32 cellular contexts compared by ENCODE assay signal in genomic region chr15:89864958-89865739, GRCh38. TPM values are rescaled to one million over a fixed set of nuclear protein-coding genes. Genes with fewer than 3 reads are reported as not detected.
DNase-seq lines count a peak whose midpoint lies in the region; ATAC-seq, FAIRE-seq and TF ChIP-seq lines count a peak whose summit lies in the region.
"Had no signal": no experiment of that assay in that cellular context is flagged by ENCODE, and none has a peak within 500 bp of the region (broad histone marks: within the 10 kb centered on the region; RNA-seq: fewer than 3 reads in every experiment).

No MANE protein-coding gene starts in this region.

- POLR2A ChIA-PET in CD4-positive, alpha-beta T cell (lab: Charles Lee): no interaction called here

- peak overlapping the region; percentile 37 for H3K27ac ChIP-seq in WERI-Rb-1
- peak overlapping the region; percentile 29 to 69 (median 60) for H3K27ac ChIP-seq in pancreas
- H3K27ac ChIP-seq in CD4-positive, alpha-beta T cell (ENCODE audit: low read depth, low read length): no peak overlapping the region

- H3K4me3 ChIP-seq in WERI-Rb-1 (ENCODE audit: low read depth, low read length): no peak overlapping the region
- no peak overlapping the region for H3K4me3 ChIP-seq in fibroblast of mammary gland (ENCODE audit: control insufficient read depth, low read depth, low read length)
- H3K4me3 ChIP-seq in pancreas: no peak overlapping the region

- H3K36me3 ChIP-seq in WERI-Rb-1 (peaks cover 2% of the 10 kb centered on the region), pancreas (no peaks in the 10 kb centered on the region)

- WGBS in pancreas, 2 donors: 27 to 28% methylated on average over 3 of the region's 3 CpGs

- no peaks in the 10 kb centered on the region for H3K9me3 Mint-ChIP-seq in HFFc6
- H3K9me3 Mint-ChIP-seq in CD4-positive, alpha-beta T cell: no peaks in the 10 kb centered on the region
- H3K9me3 Mint-ChIP-seq: activated B cell treated with CpG ODN at 0.5 μM for 24 hours; activated naive CD4-positive, alpha-beta T cell treated with anti-CD3 and anti-CD28 coated beads, Interleukin-2, amount 50 U/mL, for 72 hours; activated T-helper 1 cell treated with anti-CD3 and anti-CD28 coated beads, Interleukin-12 subunit alpha, Interleukin-12 subunit beta, Interleukin-2, Interleukin-4 antibody, amounts not matched to agents 30 ng/mL and 10 ng/mL and 1 ng/mL, durations not matched to agents 14 hours and 24 hours and 36 hours; dendritic cell treated with granulocyte-macrophage colony-stimulating factor and Interleukin-4, amounts not matched to agents 40 ng/mL and 50 ng/mL, for 4 days; naive thymus-derived CD8-positive, alpha-beta T cell; stimulated activated naive CD8-positive, alpha-beta T cell treated with anti-CD3 and anti-CD28 coated beads, Interleukin-15, amount 100 ng/mL, for 72 hours had no signal

- H3K4me1 ChIP-seq in pancreas: peaks cover 33 to 50% (median 46%) of the 10 kb centered on the region in 3 donors

- ATAC-seq in pancreas (peak; percentile 76 to 87 (median 82)), GM21423 (IDR thresholded peaks at IDR 0.05; ENCODE audit: unreplicated experiment) (no peak), HG02763 (IDR thresholded peaks at IDR 0.05; ENCODE audit: unreplicated experiment) (no peak)
- ATAC-seq in CD4-positive, alpha-beta T cell (ENCODE audit: poor library complexity): no peak
- ATAC-seq: activated naive CD4-positive, alpha-beta T cell treated with anti-CD3 and anti-CD28 coated beads, Interleukin-2, amount 50 U/mL, for 72 hours; left ventricle myocardium superior; naive thymus-derived CD8-positive, alpha-beta T cell; stimulated activated naive CD8-positive, alpha-beta T cell treated with anti-CD3 and anti-CD28 coated beads, Interleukin-15, amount 100 ng/mL, for 72 hours had no signal

- H3K27me3 ChIP-seq in WERI-Rb-1 (ENCODE audit: insufficient read depth, low read depth, severe bottlenecking) (no peaks in the 10 kb centered on the region), pancreas (no peaks in the 10 kb centered on the region)
- H3K27me3 ChIP-seq in CD4-positive, alpha-beta T cell (ENCODE audit: control insufficient read depth, insufficient read depth, low read length): no peaks in the 10 kb centered on the region

- TF ChIP-seq CTCF in HFFc6 (IDR thresholded peaks at IDR 0.05) (peak; percentile 31; the same call in 1 of the 2 replicates), WERI-Rb-1 (IDR thresholded peaks at IDR 0.05; ENCODE audit: low read depth, low read length) (0 out of 2 replicates have a peak, but pooled peaks have one; percentile 8), fibroblast of mammary gland (conservative IDR thresholded peaks at IDR 0.05; ENCODE audit: control insufficient read depth, insufficient read depth, low read depth, low read length) (peak; percentile 8), pancreas (IDR thresholded peaks at IDR 0.05) (no peak)
- no peak for TF ChIP-seq CTCF in CD4-positive, alpha-beta T cell (IDR thresholded peaks at IDR 0.05)

- H3K27me3 Mint-ChIP-seq in HFFc6 (ENCODE audit: insufficient read depth): no peaks in the 10 kb centered on the region
- no peaks in the 10 kb centered on the region for H3K27me3 Mint-ChIP-seq in CD4-positive, alpha-beta T cell
- H3K27me3 Mint-ChIP-seq: activated B cell treated with CpG ODN at 0.5 μM for 24 hours; dendritic cell treated with granulocyte-macrophage colony-stimulating factor and Interleukin-4, amounts not matched to agents 40 ng/mL and 50 ng/mL, for 4 days; naive thymus-derived CD8-positive, alpha-beta T cell; stimulated activated naive CD8-positive, alpha-beta T cell treated with anti-CD3 and anti-CD28 coated beads, Interleukin-15, amount 100 ng/mL, for 72 hours had no signal

- no peaks in the 10 kb centered on the region for H3K4me1 Mint-ChIP-seq in HFFc6 (ENCODE audit: low read depth)
- H3K4me1 Mint-ChIP-seq in CD4-positive, alpha-beta T cell (ENCODE audit: low read depth): no peaks in the 10 kb centered on the region

- intact Hi-C loops in pancreas (cut with DNase I): no loop called here
- intact Hi-C loops in CD4-positive, alpha-beta T cell (cut with DNase I, micrococcal nuclease): loop anchor here in 1 of 2 experiments (5.0 kb wide), 1 partner anchor 103 kb away; no protein-coding TSS in a partner anchor

- no peak overlapping the region for H3K4me3 Mint-ChIP-seq in HFFc6
- H3K4me3 Mint-ChIP-seq in CD4-positive, alpha-beta T cell: no peak overlapping the region
- H3K4me3 Mint-ChIP-seq: activated B cell treated with CpG ODN at 0.5 μM for 24 hours; activated T-helper 1 cell treated with anti-CD3 and anti-CD28 coated beads, Interleukin-12 subunit alpha, Interleukin-12 subunit beta, Interleukin-2, Interleukin-4 antibody, amounts not matched to agents 30 ng/mL and 10 ng/mL and 1 ng/mL, durations not matched to agents 14 hours and 24 hours and 36 hours; dendritic cell treated with granulocyte-macrophage colony-stimulating factor and Interleukin-4, amounts not matched to agents 40 ng/mL and 50 ng/mL, for 4 days; mesothelial cell of epicardium; naive thymus-derived CD8-positive, alpha-beta T cell; stimulated activated naive CD8-positive, alpha-beta T cell treated with anti-CD3 and anti-CD28 coated beads, Interleukin-15, amount 100 ng/mL, for 72 hours had no signal

- H3K36me3 Mint-ChIP-seq in HFFc6 (ENCODE audit: low read depth): peaks cover 5% of the 10 kb centered on the region; the same call in 1 of the 2 replicates
- peaks cover 36% of the 10 kb centered on the region for H3K36me3 Mint-ChIP-seq in CD4-positive, alpha-beta T cell (ENCODE audit: low read depth)

- DNase-seq in HFFc6 (no peak), WERI-Rb-1 (peak; percentile 14), fibroblast of mammary gland (ENCODE audit: low read depth) (no peak), pancreas (peak in 1 of 6 donors; percentile 57), NCI-H1417 treated with DMSO at 0.1 percent for 48 hours (lab: John Stamatoyannopoulos, UW) (no peak)
- DNase-seq in CD4-positive, alpha-beta T cell: no peak
- DNase-seq: activated B cell treated with CpG ODN at 0.5 μM for 24 hours; activated CD4-positive, alpha-beta T cell treated with anti-CD3 and anti-CD28 coated beads, Interleukin-2, amount 50 U/mL, for 48 hours; anterior cingulate cortex; DMS53; GF-D8; H7; Karpas-422; left ventricle myocardium superior; MV-4-11; naive thymus-derived CD8-positive, alpha-beta T cell; NCI-H2171 treated with DMSO at 0.1 percent for 48 hours; NCI-H510A treated with DMSO at 0.1 percent for 48 hours; NK-92 treated with Interleukin-12 subunit alpha and Interleukin-12 subunit beta, amount 100 ng/mL, for 24 hours; occipital lobe; SIG-M5; stimulated activated naive CD8-positive, alpha-beta T cell treated with anti-CD3 and anti-CD28 coated beads, Interleukin-15, amount 100 ng/mL, for 72 hours; SW 1271; T1000 had no signal

- no peak overlapping the region for H3K27ac Mint-ChIP-seq in HFFc6
- no peak overlapping the region for H3K27ac Mint-ChIP-seq in CD4-positive, alpha-beta T cell
- H3K27ac Mint-ChIP-seq: activated B cell treated with CpG ODN at 0.5 μM for 24 hours; activated T-helper 1 cell treated with anti-CD3 and anti-CD28 coated beads, Interleukin-12 subunit alpha, Interleukin-12 subunit beta, Interleukin-2, Interleukin-4 antibody, amounts not matched to agents 30 ng/mL and 10 ng/mL and 1 ng/mL, durations not matched to agents 14 hours and 24 hours and 36 hours; dendritic cell treated with granulocyte-macrophage colony-stimulating factor and Interleukin-4, amounts not matched to agents 40 ng/mL and 50 ng/mL, for 4 days; mesothelial cell of epicardium; stimulated activated naive CD8-positive, alpha-beta T cell treated with anti-CD3 and anti-CD28 coated beads, Interleukin-15, amount 100 ng/mL, for 72 hours had no signal

- CTCF ChIA-PET in CD4-positive, alpha-beta T cell (lab: Charles Lee): interaction anchor here (2.0 kb wide), 1 partner anchor 10 kb away, joined by 9 read pairs; no protein-coding TSS in a partner anchor

- FAIRE-seq in pancreas (lab: Jason Lieb, UNC): no peak
- FAIRE-seq: endometrium, GM19239 had no signal

- H3K9me3 ChIP-seq in WERI-Rb-1 (ENCODE audit: severe bottlenecking) (no peaks in the 10 kb centered on the region), pancreas (no peaks in the 10 kb centered on the region)
- H3K9me3 ChIP-seq in CD4-positive, alpha-beta T cell (ENCODE audit: control insufficient read depth, low read length): no peaks in the 10 kb centered on the region

RNA-seq across cellular contexts. Expression of gene AP3S2, which starts 28.6 kb away (rescaled TPM):
- total RNA-seq in HFFc6 (2021; fragmentation: NEBNext Ultra II Directional; extraction: Animal tissue kit (Norgen Biotek cat#: 25700)): 10 to 100 TPM; 30.9 to 37.9 (median 33.4) TPM
- total RNA-seq in pancreas: 10 to 100 TPM; 15.7 to 25.2 (median 21.2) TPM
- 10 to 100 TPM; 11.0 to 16.6 TPM for polyA plus RNA-seq in pancreas
- 10 to 100 TPM; 18.9 to 20.5 TPM for total RNA-seq in CD4-positive, alpha-beta T cell

RNA-seq across cellular contexts. Expression of gene ARPIN, which starts 47.6 kb away (rescaled TPM):
- 10 to 100 TPM in 4 of 6 experiments, 1 to 10 TPM in 2; 5.8 to 11.8 (median 10.9) TPM for total RNA-seq in HFFc6 (2021; fragmentation: NEBNext Ultra II Directional; extraction: Animal tissue kit (Norgen Biotek cat#: 25700))
- 10 to 100 TPM; 26.2 to 49.8 (median 33.0) TPM for total RNA-seq in pancreas
- polyA plus RNA-seq in pancreas: 10 to 100 TPM; 12.6 to 21.6 TPM
- total RNA-seq in CD4-positive, alpha-beta T cell: not detected
- total RNA-seq: activated B cell treated with CpG ODN at 0.5 μM for 24 hours; activated naive CD4-positive, alpha-beta T cell treated with anti-CD3 and anti-CD28 coated beads, Interleukin-2, amount 50 U/mL, for 72 hours; activated T-helper 1 cell treated with anti-CD3 and anti-CD28 coated beads, Interleukin-12 subunit alpha, Interleukin-12 subunit beta, Interleukin-2, Interleukin-4 antibody, amounts not matched to agents 30 ng/mL and 10 ng/mL and 1 ng/mL, durations not matched to agents 14 hours and 24 hours and 36 hours had no signal
- polyA plus RNA-seq: naive thymus-derived CD8-positive, alpha-beta T cell had no signal

RNA-seq across cellular contexts. Expression of gene ANPEP, which starts 50.5 kb away (rescaled TPM):
- 100 to 1,000 TPM; 502 to 857 (median 524) TPM for total RNA-seq in HFFc6 (2021; fragmentation: NEBNext Ultra II Directional; extraction: Animal tissue kit (Norgen Biotek cat#: 25700))
- total RNA-seq in pancreas: 1,000 to 10,000 TPM in 2 of 6 donors, 100 to 1,000 TPM in 4; 401 to 1,207 (median 921) TPM
- 100 to 1,000 TPM; 388 to 524 TPM for polyA plus RNA-seq in pancreas
- 1 to 10 TPM; 1.9 to 2.7 TPM for total RNA-seq in CD4-positive, alpha-beta T cell

Comparison
In these comparisons a context has a peak if more than half of its experiments do, and no peak if none do; other contexts are left out.
1. CTCF ChIP-seq: peak in HFFc6 (single experiment), WERI-Rb-1 (single experiment) and fibroblast of mammary gland (single experiment); none in pancreas (0 of 4) and CD4-positive, alpha-beta T cell (single experiment).
2. ATAC-seq: peak in pancreas (4 of 4); none in CD4-positive, alpha-beta T cell (single experiment), GM21423 (single experiment) and HG02763 (single experiment).
3. RNA of gene ARPIN, which starts 47.6 kb away (total RNA-seq): 26.2 to 49.8 TPM in pancreas and 5.8 to 11.8 TPM in HFFc6; not detected in CD4-positive, alpha-beta T cell; every median in the first group is over 4 times any median in the second.
4. RNA of gene ANPEP, which starts 50.5 kb away (total RNA-seq): 401 to 1,207 TPM in pancreas and 502 to 857 TPM in HFFc6; 1.9 to 2.7 TPM in CD4-positive, alpha-beta T cell; every median in the first group is over 100 times any median in the second.